In genomic region chr7:28862876-28863275, GRCh38 we compare ENCODE assay signal across 33 cellular contexts.
A peak's percentile ranks its signal among the peaks of the same experiment; 100 is the strongest.
DNase-seq lines count a peak whose midpoint lies in the region; ATAC-seq, FAIRE-seq and TF ChIP-seq lines count a peak whose summit lies in the region.
"Had no signal": no experiment of that assay in that cellular context is flagged by ENCODE, and none has a peak within 500 bp of the region (broad histone marks: within the 10 kb centered on the region; RNA-seq: fewer than 3 reads in every experiment).

No MANE protein-coding gene starts in this region.

- H4K20me1 ChIP-seq in astrocyte (ENCODE audit: insufficient read depth, low read length), result no peaks in the 10 kb centered on the region
- no peaks in the 10 kb centered on the region for H4K20me1 ChIP-seq in smooth muscle cell (ENCODE audit: low read depth)

- H2AFZ ChIP-seq in astrocyte (ENCODE audit: low read depth, low read length) (peak overlapping the region; percentile 12), smooth muscle cell (ENCODE audit: low read depth) (no peak overlapping the region)

- no peaks in the 10 kb centered on the region for H3K36me3 ChIP-seq in breast epithelium
- H3K36me3 ChIP-seq in astrocyte (ENCODE audit: insufficient read depth, low read length), result no peaks in the 10 kb centered on the region
- H3K36me3 ChIP-seq in smooth muscle cell (ENCODE audit: low read depth), result no peaks in the 10 kb centered on the region
- H3K36me3 ChIP-seq: heart right ventricle, lower lobe of right lung, WERI-Rb-1 had no signal

- CTCF ChIA-PET in MCF 10A (lab: Yijun Ruan, JAX), result interaction anchor here (0.5 kb wide), 1 partner anchor 244 kb away, joined by 3 read pairs; no protein-coding TSS in a partner anchor

- H3K9ac ChIP-seq in astrocyte (ENCODE audit: low read length) (no peak overlapping the region), smooth muscle cell (ENCODE audit: low read depth) (no peak overlapping the region)

- POLR2A ChIA-PET in MCF 10A (lab: Yijun Ruan, JAX), result no interaction called here

- H3K27ac Mint-ChIP-seq in MCF 10A (ENCODE audit: low read depth, unreplicated experiment) (no peak overlapping the region), astrocyte (ENCODE audit: unreplicated experiment) (no peak overlapping the region), glutamatergic neuron (ENCODE audit: unreplicated experiment) (no peak overlapping the region)
- H3K27ac Mint-ChIP-seq: activated CD4-positive, alpha-beta T cell treated with anti-CD3 and anti-CD28 coated beads, Interleukin-2, amount 10 ng/mL, durations not matched to agents 24 days and 14 days; activated naive CD4-positive, alpha-beta T cell treated with anti-CD3 and anti-CD28 coated beads, Interleukin-2, amount 50 U/mL, for 72 hours; effector memory CD8-positive, alpha-beta T cell; naive thymus-derived CD8-positive, alpha-beta T cell; stimulated activated naive CD8-positive, alpha-beta T cell treated with anti-CD3 and anti-CD28 coated beads, Interleukin-15, Interleukin-2, amounts not matched to agents 100 ng/mL and 50 ng/mL, for 24 hours had no signal

- H3K4me1 Mint-ChIP-seq in MCF 10A (ENCODE audit: insufficient read depth, unreplicated experiment) (no peaks in the 10 kb centered on the region), astrocyte (ENCODE audit: low read depth, unreplicated experiment) (peaks cover 38% of the 10 kb centered on the region), glutamatergic neuron (ENCODE audit: low read depth, unreplicated experiment) (peaks cover 10% of the 10 kb centered on the region)
- H3K4me1 Mint-ChIP-seq: activated CD4-positive, alpha-beta T cell treated with anti-CD3 and anti-CD28 coated beads, Interleukin-2, amount 10 ng/mL, durations not matched to agents 24 days and 14 days had no signal

- ATAC-seq in HG03571 (IDR thresholded peaks at IDR 0.05; ENCODE audit: unreplicated experiment), result no peak
- ATAC-seq in HG03159 (IDR thresholded peaks at IDR 0.05; ENCODE audit: unreplicated experiment), result no peak
- ATAC-seq: activated naive CD4-positive, alpha-beta T cell treated with anti-CD3 and anti-CD28 coated beads, Interleukin-2, amount 50 U/mL, for 72 hours; effector memory CD8-positive, alpha-beta T cell; heart right ventricle; lower lobe of right lung; naive thymus-derived CD8-positive, alpha-beta T cell had no signal

- H3K27me3 Mint-ChIP-seq in MCF 10A (ENCODE audit: insufficient read depth, unreplicated experiment), result no peaks in the 10 kb centered on the region
- H3K27me3 Mint-ChIP-seq in astrocyte (ENCODE audit: low read depth, unreplicated experiment), result no peaks in the 10 kb centered on the region
- H3K27me3 Mint-ChIP-seq in glutamatergic neuron (ENCODE audit: unreplicated experiment), result no peaks in the 10 kb centered on the region
- H3K27me3 Mint-ChIP-seq: activated CD4-positive, alpha-beta T cell treated with anti-CD3 and anti-CD28 coated beads, Interleukin-2, amount 10 ng/mL, durations not matched to agents 24 days and 14 days had no signal

- H3K9me3 Mint-ChIP-seq in MCF 10A (ENCODE audit: unreplicated experiment) (no peaks in the 10 kb centered on the region), astrocyte (ENCODE audit: unreplicated experiment) (no peaks in the 10 kb centered on the region), glutamatergic neuron (ENCODE audit: unreplicated experiment) (peaks cover 4% of the 10 kb centered on the region)
- H3K9me3 Mint-ChIP-seq: activated CD4-positive, alpha-beta T cell treated with anti-CD3 and anti-CD28 coated beads, Interleukin-2, amount 10 ng/mL, durations not matched to agents 24 days and 14 days; activated naive CD4-positive, alpha-beta T cell treated with anti-CD3 and anti-CD28 coated beads, Interleukin-2, amount 50 U/mL, for 72 hours; effector memory CD8-positive, alpha-beta T cell; naive thymus-derived CD8-positive, alpha-beta T cell; stimulated activated naive CD8-positive, alpha-beta T cell treated with anti-CD3 and anti-CD28 coated beads, Interleukin-15, Interleukin-2, amounts not matched to agents 100 ng/mL and 50 ng/mL, for 24 hours had no signal

- no peaks in the 10 kb centered on the region for H3K9me3 ChIP-seq in breast epithelium
- H3K9me3 ChIP-seq in astrocyte (ENCODE audit: insufficient read depth, low read depth, low read length), result no peaks in the 10 kb centered on the region
- no peaks in the 10 kb centered on the region for H3K9me3 ChIP-seq in smooth muscle cell (replicated peaks; ENCODE audit: low read depth)
- H3K9me3 ChIP-seq: heart right ventricle, lower lobe of right lung, testis had no signal

- TF ChIP-seq CTCF in MCF 10A (IDR thresholded peaks at IDR 0.05; ENCODE audit: unreplicated experiment) (no peak), breast epithelium (IDR thresholded peaks at IDR 0.05) (no peak), astrocyte (IDR thresholded peaks at IDR 0.05; ENCODE audit: insufficient read depth, low read depth, low read length) (no peak), glutamatergic neuron (IDR thresholded peaks at IDR 0.05; ENCODE audit: partially characterized antibody, unreplicated experiment) (no peak), smooth muscle cell (IDR thresholded peaks at IDR 0.05; ENCODE audit: borderline replicate concordance, insufficient read depth, poor library complexity, severe bottlenecking) (no peak)

- no peak for FAIRE-seq in astrocyte (lab: Jason Lieb, UNC)
- FAIRE-seq: H54 had no signal

- no peak overlapping the region for H3K4me3 ChIP-seq in breast epithelium
- no peak overlapping the region for H3K4me3 ChIP-seq in astrocyte (ENCODE audit: insufficient read depth, low read depth, low read length)
- no peak overlapping the region for H3K4me3 ChIP-seq in smooth muscle cell
- H3K4me3 ChIP-seq: heart right ventricle, lower lobe of right lung, skin epidermis, testis had no signal

- H3K79me2 ChIP-seq in astrocyte (ENCODE audit: insufficient read depth, low read length) (no peaks in the 10 kb centered on the region), smooth muscle cell (ENCODE audit: low read depth) (no peaks in the 10 kb centered on the region)

- no peaks in the 10 kb centered on the region for H3K36me3 Mint-ChIP-seq in MCF 10A (ENCODE audit: insufficient read depth, unreplicated experiment)
- no peaks in the 10 kb centered on the region for H3K36me3 Mint-ChIP-seq in astrocyte (ENCODE audit: low read depth, unreplicated experiment)
- no peaks in the 10 kb centered on the region for H3K36me3 Mint-ChIP-seq in glutamatergic neuron (ENCODE audit: unreplicated experiment)
- H3K36me3 Mint-ChIP-seq: activated naive CD4-positive, alpha-beta T cell treated with anti-CD3 and anti-CD28 coated beads, Interleukin-2, amount 50 U/mL, for 72 hours; naive thymus-derived CD8-positive, alpha-beta T cell had no signal

- DNase-seq in MCF 10A (ENCODE audit: unreplicated experiment), result peak; percentile 6
- DNase-seq in breast epithelium (ENCODE audit: low spot score in 2 of 2), result no peak
- peak; percentile 55 for DNase-seq in astrocyte (ENCODE audit: low read depth)
- DNase-seq in glutamatergic neuron, result peak; percentile 48
- DNase-seq in smooth muscle cell (lab: John Stamatoyannopoulos, UW; ENCODE audit: unreplicated experiment), result peak; percentile 17
- DNase-seq in AG08396 (ENCODE audit: low spot score), result no peak
- DNase-seq: 8988T; activated CD4-positive, alpha-beta T cell treated with anti-CD3 and anti-CD28 coated beads, Interleukin-2, amount 10 ng/mL, durations not matched to agents 24 days and 14 days; activated CD8-positive, alpha-beta memory T cell treated with anti-CD3 and anti-CD28 coated beads for 24 hours; activated T-cell treated with anti-CD3 and anti-CD28 coated beads for 4 hours; caudate nucleus; DMS79 treated with DMSO at 0.1 percent for 48 hours; effector memory CD8-positive, alpha-beta T cell; foreskin fibroblast; heart right ventricle; Karpas-422; kidney glomerular epithelial cell; lower lobe of right lung; naive thymus-derived CD8-positive, alpha-beta T cell; NCI-H1436 treated with DMSO at 0.1 percent for 48 hours; NCI-H2081 treated with DMSO at 0.1 percent for 48 hours; NCI-H345; occipital lobe; T1000; testis; WERI-Rb-1 had no signal

- H3F3A ChIP-seq in smooth muscle cell (ENCODE audit: low read depth), result peaks cover 10% of the 10 kb centered on the region

- no peaks in the 10 kb centered on the region for H3K27me3 ChIP-seq in breast epithelium
- peaks cover 2% of the 10 kb centered on the region for H3K27me3 ChIP-seq in astrocyte (ENCODE audit: insufficient read depth, low read length)
- no peaks in the 10 kb centered on the region for H3K27me3 ChIP-seq in smooth muscle cell (ENCODE audit: low read depth)
- H3K27me3 ChIP-seq: testis had no signal

- H3K27ac ChIP-seq in breast epithelium (no peak overlapping the region), astrocyte (ENCODE audit: low read depth, low read length) (no peak overlapping the region), smooth muscle cell (ENCODE audit: low read depth) (peak overlapping the region; percentile 1)
- H3K27ac ChIP-seq: heart right ventricle, HL-60, lower lobe of right lung, skin epidermis, testis, WERI-Rb-1 had no signal

- intact Hi-C loops in MCF 10A (cut with micrococcal nuclease) (no loop called here), breast epithelium (cut with DNase I; ENCODE audit: low total_unique reads) (no loop called here)

- BruUV-seq in MCF 10A (replicated peaks; lab: Mats Ljungman, UMichigan), result no TSS peak

- H3K4me3 Mint-ChIP-seq in MCF 10A (ENCODE audit: unreplicated experiment) (no peak overlapping the region), astrocyte (ENCODE audit: unreplicated experiment) (no peak overlapping the region), glutamatergic neuron (ENCODE audit: unreplicated experiment) (no peak overlapping the region)
- H3K4me3 Mint-ChIP-seq: activated CD4-positive, alpha-beta T cell treated with anti-CD3 and anti-CD28 coated beads, Interleukin-2, amount 10 ng/mL, durations not matched to agents 24 days and 14 days; effector memory CD8-positive, alpha-beta T cell; naive thymus-derived CD8-positive, alpha-beta T cell; stimulated activated naive CD8-positive, alpha-beta T cell treated with anti-CD3 and anti-CD28 coated beads, Interleukin-15, Interleukin-2, amounts not matched to agents 100 ng/mL and 50 ng/mL, for 24 hours had no signal

- H3K4me2 ChIP-seq in astrocyte (ENCODE audit: low read length) (no peak overlapping the region), smooth muscle cell (peak overlapping the region; percentile 43)

- TF ChIP-seq POLR2A in breast epithelium (IDR thresholded peaks at IDR 0.05), result no peak

- H3K4me1 ChIP-seq in breast epithelium (no peaks in the 10 kb centered on the region), astrocyte (ENCODE audit: insufficient read depth, low read length) (peaks cover 12% of the 10 kb centered on the region), smooth muscle cell (ENCODE audit: low read depth) (peaks cover 11% of the 10 kb centered on the region)
- H3K4me1 ChIP-seq: heart right ventricle, lower lobe of right lung, testis had no signal

- 8% methylated on average over 7 of the region's 7 CpGs for WGBS in smooth muscle cell (ENCODE audit: low lambda C conversion rate)

Comparison
In these comparisons a context has a peak if more than half of its experiments do, and no peak if none do; other contexts are left out.
1. DNase-seq: peak in MCF 10A (single experiment), astrocyte (single experiment), glutamatergic neuron (single experiment) and smooth muscle cell (single experiment); none in breast epithelium (0 of 2) and AG08396 (single experiment).